ENCODE assay signal across 8 cellular contexts in genomic region chr4:185204238-185204910, GRCh38. TPM values are rescaled to one million over a fixed set of nuclear protein-coding genes. Genes with fewer than 3 reads are reported as not detected.
DNase-seq lines count a peak whose midpoint lies in the region; ATAC-seq lines count a peak whose summit lies in the region.

No MANE protein-coding gene starts in this region.

- no peak for ATAC-seq in left colon

- H3K9ac ChIP-seq in mucosa of stomach (ENCODE audit: low read length) = peak overlapping the region; percentile 42

- peak overlapping the region; percentile 74 for H3K27ac ChIP-seq in caudate nucleus (ENCODE audit: low read depth, low read length)

- no peaks in the 10 kb centered on the region for H3K36me3 ChIP-seq in mucosa of stomach (ENCODE audit: control insufficient read depth, insufficient read depth, low read length)

- no peaks in the 10 kb centered on the region for H3K27me3 ChIP-seq in mucosa of stomach (ENCODE audit: control insufficient read depth, insufficient read depth, low read length)

- DNase-seq in NCI-H2227 treated with DMSO at 0.1 percent for 48 hours (lab: John Stamatoyannopoulos, UW) (peak; percentile 27), NCI-H2227 (lab: John Stamatoyannopoulos, UW; ENCODE audit: unreplicated experiment) (no peak), NAMALWA (ENCODE audit: low spot score) (peak; percentile 39), caudate nucleus (lab: John Stamatoyannopoulos, UW) (peak in 4 of 61 donors; percentile 7 to 51 (median 28)), left colon (no peak), HCEC 1CT (no peak), NOMO-1 (lab: John Stamatoyannopoulos, UW; ENCODE audit: unreplicated experiment in 2 of 2) (no peak)

- H3K4me1 ChIP-seq in mucosa of stomach (ENCODE audit: control insufficient read depth, insufficient read depth, low read length) = peaks cover 14% of the 10 kb centered on the region

- intact Hi-C loops in left colon (cut with DNase I, micrococcal nuclease) = no loop called here

- peak overlapping the region; percentile 29 for H3K4me3 ChIP-seq in mucosa of stomach (ENCODE audit: low read length)

- no peaks in the 10 kb centered on the region for H3K9me3 ChIP-seq in mucosa of stomach (ENCODE audit: control insufficient read depth, low read length)

RNA-seq across cellular contexts. Expression of gene CFAP97, which starts 0.6 kb away (rescaled TPM):
- 10 to 100 TPM; 13.9 to 14.0 TPM for total RNA-seq in left colon

RNA-seq across cellular contexts. Expression of gene SNX25, which starts 5.0 kb away (rescaled TPM):
- total RNA-seq in left colon = 10 to 100 TPM; 10.6 to 24.2 TPM

Comparison
In these comparisons a context has a peak if more than half of its experiments do, and no peak if none do; other contexts are left out.
1. DNase-seq: peak in NCI-H2227 treated with DMSO at 0.1 percent for 48 hours (single experiment) and NAMALWA (single experiment); none in NCI-H2227 (single experiment), left colon (0 of 2), HCEC 1CT (single experiment) and NOMO-1 (0 of 2).